In genomic region chr16:12803203-12804093, GRCh38 we compare ENCODE assay signal across 8 cellular contexts. TPM values are rescaled to one million over a fixed set of nuclear protein-coding genes. Genes with fewer than 3 reads are reported as not detected.
DNase-seq lines count a peak whose midpoint lies in the region; ATAC-seq and TF ChIP-seq lines count a peak whose summit lies in the region.

A gene with protein sequence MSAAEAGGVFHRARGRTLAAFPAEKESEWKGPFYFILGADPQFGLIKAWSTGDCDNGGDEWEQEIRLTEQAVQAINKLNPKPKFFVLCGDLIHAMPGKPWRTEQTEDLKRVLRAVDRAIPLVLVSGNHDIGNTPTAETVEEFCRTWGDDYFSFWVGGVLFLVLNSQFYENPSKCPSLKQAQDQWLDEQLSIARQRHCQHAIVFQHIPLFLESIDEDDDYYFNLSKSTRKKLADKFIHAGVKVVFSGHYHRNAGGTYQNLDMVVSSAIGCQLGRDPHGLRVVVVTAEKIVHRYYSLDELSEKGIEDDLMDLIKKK (minus strand): TSS chr16:12803887. CDS start chr16:12803776, 111 bp downstream.

- peak within 1 kb of the TSS; percentile 59 for H3K27ac ChIP-seq in SJCRH30
- no peak within 1 kb of the TSS for H3K27ac ChIP-seq in foreskin keratinocyte
- peak within 1 kb of the TSS; percentile 62 for H3K27ac ChIP-seq in stomach smooth muscle (ENCODE audit: low read length)

- peak; percentile 95 for ATAC-seq in foreskin keratinocyte

- peak; percentile 94 for DNase-seq in ELF-1 (ENCODE audit: low read depth, low spot score)
- peak; percentile 88 for DNase-seq in GOT3 (lab: John Stamatoyannopoulos, UW)
- peak; percentile 81 for DNase-seq in LoVo (ENCODE audit: low spot score)
- peak; percentile 85 to 87 for DNase-seq in SJCRH30
- peak; percentile 83 to 87 (median 86) for DNase-seq in activated naive CD4-positive, alpha-beta T cell (lab: John Stamatoyannopoulos, UW)
- DNase-seq in foreskin keratinocyte, result peak; percentile 73 to 88

- peak; percentile 3 for TF ChIP-seq CTCF in foreskin keratinocyte (conservative IDR thresholded peaks at IDR 0.05)

- H3K27me3 ChIP-seq in SJCRH30 (no peaks in the 10 kb centered on the region), foreskin keratinocyte (no peaks in the 10 kb centered on the region), neuron (ENCODE audit: insufficient read depth, low read length) (no peaks in the 10 kb centered on the region), stomach smooth muscle (ENCODE audit: control insufficient read depth in 1 of 2, insufficient read depth in 2 of 2, low read length in 2 of 2) (no peaks in the 10 kb centered on the region)

- H3K4me1 ChIP-seq in SJCRH30, result no peaks in the 10 kb centered on the region
- H3K4me1 ChIP-seq in foreskin keratinocyte, result no peaks in the 10 kb centered on the region
- no peaks in the 10 kb centered on the region for H3K4me1 ChIP-seq in neuron (ENCODE audit: insufficient read depth, low read length)
- H3K4me1 ChIP-seq in stomach smooth muscle (ENCODE audit: control insufficient read depth, insufficient read depth, low read length), result peaks cover 9% of the 10 kb centered on the region

- H3K9ac ChIP-seq in stomach smooth muscle (ENCODE audit: low read length in 2 of 2), result peak within 1 kb of the TSS; percentile 52 to 81

- peak within 1 kb of the TSS; percentile 93 for H2AFZ ChIP-seq in neuron (ENCODE audit: low read depth, low read length)

- no peaks in the 10 kb centered on the region for H3K36me3 ChIP-seq in SJCRH30
- H3K36me3 ChIP-seq in neuron (ENCODE audit: insufficient read depth, low read length), result no peaks in the 10 kb centered on the region
- H3K36me3 ChIP-seq in stomach smooth muscle (ENCODE audit: control insufficient read depth in 2 of 2, insufficient read depth in 2 of 2, low read length in 2 of 2), result no peaks in the 10 kb centered on the region

- H3K9me3 ChIP-seq in SJCRH30 (replicated peaks) (no peaks in the 10 kb centered on the region), neuron (ENCODE audit: low read length) (no peaks in the 10 kb centered on the region), stomach smooth muscle (ENCODE audit: control insufficient read depth in 2 of 2, low read length in 2 of 2) (no peaks in the 10 kb centered on the region)

- H3K4me3 ChIP-seq in SJCRH30, result peak within 1 kb of the TSS; percentile 64
- H3K4me3 ChIP-seq in neuron (ENCODE audit: low read length), result peak within 1 kb of the TSS; percentile 66
- H3K4me3 ChIP-seq in stomach smooth muscle (ENCODE audit: low read length in 2 of 2), result peak within 1 kb of the TSS; percentile 58 to 82

RNA-seq across cellular contexts. Expression of the gene that starts here (rescaled TPM):
- total RNA-seq in SJCRH30 (2014; rRNA removed; shearing (Covaris generic)), result 5.2 and 5.4 TPM in 2 replicates
- total RNA-seq in foreskin keratinocyte, result 7.1 and 7.3 TPM in 2 replicates
- 5.4 and 6.1 TPM in 2 replicates for polyA plus RNA-seq in foreskin keratinocyte
